ENCODE assay signal across 17 cellular contexts in the genomic region with DNA sequence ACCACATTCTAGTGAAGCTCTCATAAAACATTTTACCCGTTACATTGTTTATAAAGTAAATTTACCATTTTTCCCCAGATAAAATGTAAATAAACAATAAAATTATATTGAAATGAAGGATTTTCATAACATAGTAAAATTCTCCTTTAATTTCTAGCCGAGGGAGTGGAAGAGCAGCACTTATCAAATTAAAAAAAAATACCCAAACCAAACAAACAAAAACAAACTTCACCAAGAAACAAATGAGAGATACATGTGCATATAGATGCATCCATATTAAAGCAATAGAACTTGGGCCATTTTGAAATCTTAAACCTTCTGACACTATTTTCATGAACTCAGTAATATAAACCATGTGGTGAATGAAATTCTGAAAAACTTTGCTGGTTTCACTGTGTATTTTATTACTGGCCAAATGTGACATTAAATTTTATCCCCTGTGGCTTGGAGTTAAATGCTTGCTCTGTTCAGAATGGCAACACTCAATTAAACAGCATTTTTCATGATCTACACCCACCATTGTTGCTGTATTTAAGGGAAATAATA.
DNase-seq lines count a peak whose midpoint lies in the region; ATAC-seq, FAIRE-seq and TF ChIP-seq lines count a peak whose summit lies in the region.
"Had no signal": no experiment of that assay in that cellular context is flagged by ENCODE, and none has a peak within 500 bp of the region (broad histone marks: within the 10 kb centered on the region; RNA-seq: fewer than 3 reads in every experiment).

No MANE protein-coding gene starts in this region.

- POLR2A ChIA-PET in HEK293 (lab: Yijun Ruan, JAX): no interaction called here

- TF ChIP-seq CTCF in HEK293 (tag by site-specific recombination; IDR thresholded peaks at IDR 0.05) (no peak), nephron (IDR thresholded peaks at IDR 0.05; ENCODE audit: unreplicated experiment in 3 of 3) (no peak)

- no peak for TF ChIP-seq POLR2A in GM12891 (IDR thresholded peaks at IDR 0.05; ENCODE audit: low read depth, low read length)

- H3K4me1 ChIP-seq in HEK293 (ENCODE audit: control insufficient read depth, insufficient read depth, low read length): peaks cover 12% of the 10 kb centered on the region
- H3K4me1 ChIP-seq: A549 had no signal

- DNase-seq in NCI-H69 (lab: John Stamatoyannopoulos, UW) (no peak), GM12891 (ENCODE audit: insufficient read length, low spot score) (no peak)
- DNase-seq: CD8-positive, alpha-beta T cell; COR-L47; DMS153; HCEC 1CT had no signal

- H3K4me3 Mint-ChIP-seq in nephron: no peak overlapping the region
- H3K4me3 Mint-ChIP-seq: CD14-positive monocyte; CD8-positive, alpha-beta T cell had no signal

- H3K9me3 ChIP-seq in HEK293 (ENCODE audit: control insufficient read depth, insufficient read depth, low read depth, low read length): no peaks in the 10 kb centered on the region
- H3K9me3 ChIP-seq: A549, BE2C had no signal

- peak; percentile 99 for FAIRE-seq in endometrium (lab: Jason Lieb, UNC)
- no peak for FAIRE-seq in GM12891 (lab: Jason Lieb, UNC)
- FAIRE-seq: A549, D721Med, GM18507, H1 had no signal

- H3K36me3 ChIP-seq in HEK293 (ENCODE audit: control insufficient read depth in 2 of 2, insufficient read depth in 1 of 2, low read length in 2 of 2): no peaks in the 10 kb centered on the region
- H3K36me3 ChIP-seq: BE2C had no signal

- peaks cover 22% of the 10 kb centered on the region for H3K4me1 Mint-ChIP-seq in nephron
- H3K4me1 Mint-ChIP-seq: CD14-positive monocyte had no signal

- CTCF ChIA-PET in HEK293 (lab: Yijun Ruan, JAX): no interaction called here

- no peaks in the 10 kb centered on the region for H3K27me3 Mint-ChIP-seq in nephron (ENCODE audit: low read depth)

- H3K27ac Mint-ChIP-seq in nephron: peak overlapping the region; percentile 54 to 86 (median 58)
- H3K27ac Mint-ChIP-seq: CD14-positive monocyte; CD8-positive, alpha-beta T cell had no signal

- H3K36me3 Mint-ChIP-seq in nephron (ENCODE audit: low read depth): no peaks in the 10 kb centered on the region
- H3K36me3 Mint-ChIP-seq: CD14-positive monocyte; CD8-positive, alpha-beta T cell had no signal

- H3K27ac ChIP-seq in HEK293 (ENCODE audit: extremely low read depth, low read depth, low read length): peak overlapping the region; percentile 41
- H3K27ac ChIP-seq: A549, HL-60 had no signal

- H3K4me3 ChIP-seq in HEK293 (ENCODE audit: low read depth, low read length): no peak overlapping the region
- H3K4me3 ChIP-seq: A549 had no signal

- H3K9me3 Mint-ChIP-seq in nephron: no peaks in the 10 kb centered on the region

- ATAC-seq in GM21390 (IDR thresholded peaks at IDR 0.05; ENCODE audit: unreplicated experiment): no peak
- ATAC-seq: A549; CD8-positive, alpha-beta T cell had no signal

TF ChIP-seq in HEK293, 187 proteins besides CTCF, POLR2A, EP300 and RAD21 (continues in another document):
- TF ChIP-seq ZNF701 (tag by site-specific recombination; IDR thresholded peaks at IDR 0.05) (no peak), TCF7L2 (IDR thresholded peaks at IDR 0.05; ENCODE audit: borderline replicate concordance, low read depth, low read length) (no peak)
- TF ChIP-seq, protein P1, sequence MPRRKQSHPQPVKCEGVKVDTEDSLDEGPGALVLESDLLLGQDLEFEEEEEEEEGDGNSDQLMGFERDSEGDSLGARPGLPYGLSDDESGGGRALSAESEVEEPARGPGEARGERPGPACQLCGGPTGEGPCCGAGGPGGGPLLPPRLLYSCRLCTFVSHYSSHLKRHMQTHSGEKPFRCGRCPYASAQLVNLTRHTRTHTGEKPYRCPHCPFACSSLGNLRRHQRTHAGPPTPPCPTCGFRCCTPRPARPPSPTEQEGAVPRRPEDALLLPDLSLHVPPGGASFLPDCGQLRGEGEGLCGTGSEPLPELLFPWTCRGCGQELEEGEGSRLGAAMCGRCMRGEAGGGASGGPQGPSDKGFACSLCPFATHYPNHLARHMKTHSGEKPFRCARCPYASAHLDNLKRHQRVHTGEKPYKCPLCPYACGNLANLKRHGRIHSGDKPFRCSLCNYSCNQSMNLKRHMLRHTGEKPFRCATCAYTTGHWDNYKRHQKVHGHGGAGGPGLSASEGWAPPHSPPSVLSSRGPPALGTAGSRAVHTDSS (tag by site-specific recombination; IDR thresholded peaks at IDR 0.05): no peak
- TF ChIP-seq, protein P2, sequence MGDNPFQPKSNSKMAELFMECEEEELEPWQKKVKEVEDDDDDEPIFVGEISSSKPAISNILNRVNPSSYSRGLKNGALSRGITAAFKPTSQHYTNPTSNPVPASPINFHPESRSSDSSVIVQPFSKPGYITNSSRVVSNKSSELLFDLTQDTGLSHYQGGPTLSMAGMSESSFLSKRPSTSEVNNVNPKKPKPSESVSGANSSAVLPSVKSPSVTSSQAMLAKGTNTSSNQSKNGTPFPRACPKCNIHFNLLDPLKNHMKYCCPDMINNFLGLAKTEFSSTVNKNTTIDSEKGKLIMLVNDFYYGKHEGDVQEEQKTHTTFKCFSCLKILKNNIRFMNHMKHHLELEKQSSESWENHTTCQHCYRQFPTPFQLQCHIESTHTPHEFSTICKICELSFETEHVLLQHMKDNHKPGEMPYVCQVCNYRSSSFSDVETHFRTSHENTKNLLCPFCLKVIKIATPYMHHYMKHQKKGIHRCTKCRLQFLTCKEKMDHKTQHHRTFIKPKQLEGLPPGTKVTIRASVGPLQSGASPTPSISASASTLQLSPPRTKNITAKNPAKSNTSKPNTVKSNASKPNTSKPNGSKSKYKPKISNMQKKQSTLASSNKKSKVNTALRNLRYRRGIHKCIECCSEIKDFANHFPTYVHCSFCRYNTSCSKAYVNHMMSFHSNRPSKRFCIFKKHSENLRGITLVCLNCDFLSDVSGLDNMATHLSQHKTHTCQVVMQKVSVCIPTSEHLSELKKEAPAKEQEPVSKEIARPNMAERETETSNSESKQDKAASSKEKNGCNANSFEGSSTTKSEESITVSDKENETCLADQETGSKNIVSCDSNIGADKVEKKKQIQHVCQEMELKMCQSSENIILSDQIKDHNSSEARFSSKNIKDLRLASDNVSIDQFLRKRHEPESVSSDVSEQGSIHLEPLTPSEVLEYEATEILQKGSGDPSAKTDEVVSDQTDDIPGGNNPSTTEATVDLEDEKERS (tag by site-specific recombination; IDR thresholded peaks at IDR 0.05): no peak

TF ChIP-seq in GM12891, 5 proteins besides CTCF, POLR2A, EP300 and RAD21:
- no peak for TF ChIP-seq SPI1 (IDR thresholded peaks at IDR 0.05; ENCODE audit: low read depth, low read length)
- TF ChIP-seq POLR2AphosphoS5 (IDR thresholded peaks at IDR 0.05; ENCODE audit: low read depth, low read length): no peak
- TF ChIP-seq TAF1 (IDR thresholded peaks at IDR 0.05; ENCODE audit: low read depth, low read length): no peak
- no peak for TF ChIP-seq PAX5 (IDR thresholded peaks at IDR 0.05; ENCODE audit: insufficient read depth, low read length, severe bottlenecking)
- TF ChIP-seq POU2F2 (IDR thresholded peaks at IDR 0.05; ENCODE audit: low read depth, low read length): no peak
TF ChIP-seq in GM12891: peak in this region for 0.
